In genomic region chrX:44072631-44073030, GRCh38 we compare ENCODE assay signal across 15 cellular contexts.
"Had no signal": no experiment of that assay in that cellular context is flagged by ENCODE, and none has a peak within 500 bp of the region (broad histone marks: within the 10 kb centered on the region; RNA-seq: fewer than 3 reads in every experiment).

No MANE protein-coding gene starts in this region.

- H3K36me3 ChIP-seq: cardiac muscle cell, ovary, sigmoid colon, upper lobe of left lung had no signal

- ATAC-seq: left ventricle myocardium superior; mucosa of descending colon; naive thymus-derived CD4-positive, alpha-beta T cell; stimulated activated naive CD8-positive, alpha-beta T cell treated with anti-CD3 and anti-CD28 coated beads, Interleukin-15, amount 100 ng/mL, for 72 hours had no signal

- H3K27ac ChIP-seq: cardiac muscle cell, dorsolateral prefrontal cortex, ovary, sigmoid colon, upper lobe of left lung had no signal

- H3K27me3 ChIP-seq: cardiac muscle cell, ovary, sigmoid colon, upper lobe of left lung had no signal

- H3K4me3 ChIP-seq: cardiac muscle cell, dorsolateral prefrontal cortex, mucosa of descending colon, ovary, sigmoid colon, upper lobe of left lung had no signal

- H3K9me3 ChIP-seq: mucosa of descending colon, ovary, sigmoid colon, upper lobe of left lung had no signal

- DNase-seq: activated CD4-positive, alpha-beta T cell treated with anti-CD3 and anti-CD28 coated beads, Interleukin-2, amount 50 U/mL, for 1 hour; activated naive CD4-positive, alpha-beta T cell treated with anti-CD3 and anti-CD28 coated beads for 36 hours; dorsolateral prefrontal cortex; endodermal cell; glutamatergic neuron; left ventricle myocardium superior; mucosa of descending colon; naive thymus-derived CD4-positive, alpha-beta T cell; ovary; sigmoid colon; stimulated activated CD4-positive, alpha-beta T cell treated with anti-CD3 and anti-CD28 coated beads, Interleukin-1b, Interleukin-23, amount 100 ng/mL, for 48 hours; stimulated activated naive CD8-positive, alpha-beta T cell treated with anti-CD3 and anti-CD28 coated beads, Interleukin-15, amount 100 ng/mL, for 72 hours; T-helper 9 cell; upper lobe of left lung had no signal

- H3K4me1 ChIP-seq: sigmoid colon, upper lobe of left lung had no signal
